ENCODE assay signal across 8 cellular contexts in genomic region chr10:102675887-102676616, GRCh38. TPM values are rescaled to one million over a fixed set of nuclear protein-coding genes. Genes with fewer than 3 reads are reported as not detected.
A peak's percentile ranks its signal among the peaks of the same experiment; 100 is the strongest.
DNase-seq lines count a peak whose midpoint lies in the region; ATAC-seq and TF ChIP-seq lines count a peak whose summit lies in the region.

No MANE protein-coding gene starts in this region.

- peak overlapping the region; percentile 69 to 81 (median 78) for H3K4me3 Mint-ChIP-seq in brain

- H3K18ac ChIP-seq in mesenchymal stem cell (ENCODE audit: low read depth in 1 of 2, low read length in 2 of 2), result peak overlapping the region; percentile 3 to 94

- H2BK5ac ChIP-seq in mesenchymal stem cell (ENCODE audit: low read depth, low read length, poor library complexity, severe bottlenecking), result peak overlapping the region; percentile 39

- no peaks in the 10 kb centered on the region for H3K9me3 ChIP-seq in BE2C
- H3K9me3 ChIP-seq in mesenchymal stem cell (ENCODE audit: control insufficient read depth, low read length), result no peaks in the 10 kb centered on the region

- H3K4me1 ChIP-seq in BE2C (peaks cover 57% of the 10 kb centered on the region), mesenchymal stem cell (ENCODE audit: control insufficient read depth, insufficient read depth, low read depth, low read length) (peaks cover 51% of the 10 kb centered on the region), urinary bladder (ENCODE audit: insufficient read depth) (no peaks in the 10 kb centered on the region)

- H2BK15ac ChIP-seq in mesenchymal stem cell (ENCODE audit: low read depth, poor library complexity, severe bottlenecking), result no peak overlapping the region

- H3K36me3 ChIP-seq in BE2C (no peaks in the 10 kb centered on the region), mesenchymal stem cell (ENCODE audit: control insufficient read depth in 1 of 2, insufficient read depth in 2 of 2, low read depth in 1 of 2, low read length in 2 of 2) (peaks cover 3 to 8% of the 10 kb centered on the region in 2 experiments), urinary bladder (ENCODE audit: insufficient read depth) (no peaks in the 10 kb centered on the region)

- H3K23ac ChIP-seq in mesenchymal stem cell (ENCODE audit: low read length in 2 of 2), result no peak overlapping the region

- peaks cover 6% of the 10 kb centered on the region for H3K36me3 Mint-ChIP-seq in brain

- H3K4me1 Mint-ChIP-seq in brain, result peaks cover 95% of the 10 kb centered on the region

- 0 out of 2 replicates have a peak overlapping the region, but pooled peaks have one; percentile 6 for H3K4me3 ChIP-seq in BE2C (ENCODE audit: low read depth, low read length)
- H3K4me3 ChIP-seq in mesenchymal stem cell (ENCODE audit: insufficient read depth in 1 of 2, low read depth in 1 of 2, low read length in 2 of 2), result no peak overlapping the region
- H3K4me3 ChIP-seq in urinary bladder (ENCODE audit: low read depth, low read length), result no peak overlapping the region

- peak overlapping the region; percentile 99 for H3K27ac ChIP-seq in mesenchymal stem cell (ENCODE audit: low read length, poor library complexity, severe bottlenecking)
- H3K27ac ChIP-seq in urinary bladder (ENCODE audit: low read depth), result peak overlapping the region; percentile 30

- TF ChIP-seq CTCF in BE2C (IDR thresholded peaks at IDR 0.05; ENCODE audit: low read depth, low read length) (no peak), brain (conservative IDR thresholded peaks at IDR 0.05) (no peak)

- peak overlapping the region; percentile 92 to 98 (median 96) for H3K27ac Mint-ChIP-seq in brain

- H4K8ac ChIP-seq in mesenchymal stem cell (ENCODE audit: low read length), result no peak overlapping the region

- no peak overlapping the region for H4K91ac ChIP-seq in mesenchymal stem cell (ENCODE audit: low read length)

- H3K9ac ChIP-seq in mesenchymal stem cell (ENCODE audit: low read length), result peak overlapping the region; percentile 9

- peak overlapping the region; percentile 97 for H2AK5ac ChIP-seq in mesenchymal stem cell (ENCODE audit: low read length, severe bottlenecking)

- DNase-seq in BE2C, result no peak
- peak; percentile 57 to 63 for DNase-seq in Kasumi-1 (lab: John Stamatoyannopoulos, UW)
- DNase-seq in mesenchymal stem cell, result peak; percentile 98
- no peak for DNase-seq in NCI-H1930 (lab: John Stamatoyannopoulos, UW)

- H3K27me3 ChIP-seq in BE2C (no peaks in the 10 kb centered on the region), mesenchymal stem cell (ENCODE audit: control insufficient read depth in 1 of 2, insufficient read depth in 1 of 2, low read length in 2 of 2) (no peaks in the 10 kb centered on the region)

- H3K27me3 Mint-ChIP-seq in brain, result no peaks in the 10 kb centered on the region

- H3K4me2 ChIP-seq in mesenchymal stem cell (ENCODE audit: low read length, poor library complexity, severe bottlenecking), result peak overlapping the region; percentile 45

- ATAC-seq in GM21723 (IDR thresholded peaks at IDR 0.05; ENCODE audit: unreplicated experiment) (no peak), HG02571 (IDR thresholded peaks at IDR 0.05; ENCODE audit: unreplicated experiment) (no peak)

- peak overlapping the region; percentile 80 for H2BK120ac ChIP-seq in mesenchymal stem cell (ENCODE audit: low read depth, low read length)

- peak overlapping the region; percentile 66 to 90 for H2BK12ac ChIP-seq in mesenchymal stem cell (ENCODE audit: low read length in 2 of 2)

- H3K4ac ChIP-seq in mesenchymal stem cell (ENCODE audit: low read depth in 1 of 2, low read length in 2 of 2), result peak overlapping the region; percentile 19 to 49

- WGBS in mesenchymal stem cell, result 10% methylated on average over 9 of the region's 13 CpGs
- 18% methylated on average over 13 of the region's 13 CpGs for WGBS in urinary bladder

- H3K79me1 ChIP-seq in mesenchymal stem cell (replicated peaks; ENCODE audit: low read length, poor library complexity, severe bottlenecking), result peaks cover 5% of the 10 kb centered on the region

- H3K9me3 Mint-ChIP-seq in brain, result peaks cover 0 to 5% (median 0%) of the 10 kb centered on the region in 5 experiments

- no peak overlapping the region for H3K14ac ChIP-seq in mesenchymal stem cell (ENCODE audit: low read length in 2 of 2)

- no peak overlapping the region for H2AFZ ChIP-seq in mesenchymal stem cell (ENCODE audit: low read depth, low read length)

RNA-seq across cellular contexts. Expression of gene TRIM8, which starts 31.8 kb away (rescaled TPM):
- 148 TPM for polyA plus RNA-seq in BE2C (2012; ENCODE audit: insufficient read depth, insufficient read length, low read depth)
- polyA plus RNA-seq in brain (ENCODE audit: insufficient read depth, low read depth, low replicate concordance), result 97.4 TPM
- polyA plus RNA-seq in mesenchymal stem cell (2013, experiment 1 of 2), result 113 TPM
- 115 TPM for polyA plus RNA-seq in mesenchymal stem cell (2013, experiment 2 of 2)
- total RNA-seq in urinary bladder, result 35.5 TPM
- polyA plus RNA-seq in urinary bladder, result 116 TPM

RNA-seq across cellular contexts. Expression of gene ARL3, which starts 38.1 kb away (rescaled TPM):
- 17.9 TPM for polyA plus RNA-seq in BE2C (2012; ENCODE audit: insufficient read depth, insufficient read length, low read depth)
- polyA plus RNA-seq in brain (ENCODE audit: insufficient read depth, low read depth, low replicate concordance) (33.2 TPM), urinary bladder (17.4 TPM)
- 24.6 TPM for polyA plus RNA-seq in mesenchymal stem cell (2013, experiment 1 of 2)
- 25.9 TPM for polyA plus RNA-seq in mesenchymal stem cell (2013, experiment 2 of 2)
- 8.5 TPM for total RNA-seq in urinary bladder

RNA-seq across cellular contexts. Expression of gene SFXN2, which starts 38.4 kb away (rescaled TPM):
- 4.8 TPM for polyA plus RNA-seq in BE2C (2012; ENCODE audit: insufficient read depth, insufficient read length, low read depth)
- 5.7 TPM for polyA plus RNA-seq in brain (ENCODE audit: insufficient read depth, low read depth, low replicate concordance)
- 3.8 TPM for polyA plus RNA-seq in mesenchymal stem cell (2013, experiment 1 of 2)
- 3.7 TPM for polyA plus RNA-seq in mesenchymal stem cell (2013, experiment 2 of 2)
- 11.7 TPM for total RNA-seq in urinary bladder
- 4.3 TPM for polyA plus RNA-seq in urinary bladder

Comparison
In these comparisons a context has a peak if more than half of its experiments do, and no peak if none do; other contexts are left out.
1. DNase-seq: peak in Kasumi-1 (2 of 2) and mesenchymal stem cell (single experiment); none in BE2C (single experiment) and NCI-H1930 (0 of 2).